9 cellular contexts compared by ENCODE assay signal in genomic region chr18:58225101-58225500, GRCh38.
DNase-seq lines count a peak whose midpoint lies in the region; ATAC-seq, FAIRE-seq and TF ChIP-seq lines count a peak whose summit lies in the region.
"Had no signal": no experiment of that assay in that cellular context is flagged by ENCODE, and none has a peak within 500 bp of the region (broad histone marks: within the 10 kb centered on the region; RNA-seq: fewer than 3 reads in every experiment).

No MANE protein-coding gene starts in this region.

- in situ Hi-C loops in HAP-1 (cut with MboI; ENCODE audit: low sequenced_read_pairs), result no loop called here

- H3K4me1 ChIP-seq in skeletal muscle satellite cell (ENCODE audit: control insufficient read depth, insufficient read depth, low read length), result peaks cover 52% of the 10 kb centered on the region
- peaks cover 5% of the 10 kb centered on the region for H3K4me1 ChIP-seq in HAP-1
- H3K4me1 ChIP-seq in effector memory CD4-positive, alpha-beta T cell (ENCODE audit: control insufficient read depth, insufficient read depth, low read length, poor library complexity, severe bottlenecking), result no peaks in the 10 kb centered on the region
- H3K4me1 ChIP-seq: tibial artery had no signal

- H3K36me3 ChIP-seq in skeletal muscle satellite cell (ENCODE audit: insufficient read depth, low read length) (no peaks in the 10 kb centered on the region), HAP-1 (replicated peaks) (no peaks in the 10 kb centered on the region)
- no peaks in the 10 kb centered on the region for H3K36me3 ChIP-seq in effector memory CD4-positive, alpha-beta T cell (ENCODE audit: control insufficient read depth, insufficient read depth, low read length)
- H3K36me3 ChIP-seq: tibial artery had no signal

- H3K4me1 Mint-ChIP-seq in HFFc6 (ENCODE audit: low read depth), result peaks cover 58% of the 10 kb centered on the region

- TF ChIP-seq CTCF in HFFc6 (IDR thresholded peaks at IDR 0.05), result no peak

- peak; percentile 85 for ATAC-seq in GM18520 (IDR thresholded peaks at IDR 0.05; ENCODE audit: unreplicated experiment)

- H3K4me3 Mint-ChIP-seq in HFFc6, result peak overlapping the region; percentile 85; the same call in 1 of the 2 replicates

- H3K27me3 ChIP-seq in skeletal muscle satellite cell (ENCODE audit: control insufficient read depth, insufficient read depth, low read length) (no peaks in the 10 kb centered on the region), HAP-1 (ENCODE audit: low read depth) (no peaks in the 10 kb centered on the region)
- no peaks in the 10 kb centered on the region for H3K27me3 ChIP-seq in effector memory CD4-positive, alpha-beta T cell (replicated peaks; ENCODE audit: control insufficient read depth, insufficient read depth, low read length, poor library complexity, severe bottlenecking)
- H3K27me3 ChIP-seq: tibial artery had no signal

- no peak overlapping the region for H3K4me3 ChIP-seq in skeletal muscle satellite cell (ENCODE audit: low read length)
- H3K4me3 ChIP-seq in HAP-1, result no peak overlapping the region
- no peak overlapping the region for H3K4me3 ChIP-seq in effector memory CD4-positive, alpha-beta T cell (ENCODE audit: insufficient read depth, low read depth, low read length, poor library complexity, severe bottlenecking)
- H3K4me3 ChIP-seq: tibial artery had no signal

- H3K4me2 ChIP-seq in skeletal muscle satellite cell (ENCODE audit: low read length), result peak overlapping the region; percentile 66

- no peak for DNase-seq in HFFc6
- peak; percentile 30 for DNase-seq in RCC 7860 (ENCODE audit: low spot score)
- DNase-seq in NCI-H2171 (lab: John Stamatoyannopoulos, UW), result no peak
- no peak for DNase-seq in HAP-1 (ENCODE audit: low spot score in 2 of 2)
- no peak for DNase-seq in effector memory CD4-positive, alpha-beta T cell
- DNase-seq in NCI-H345 (lab: John Stamatoyannopoulos, UW), result no peak
- DNase-seq: tibial artery had no signal

- H3K27ac ChIP-seq in effector memory CD4-positive, alpha-beta T cell (ENCODE audit: insufficient read depth, low read length, poor library complexity, severe bottlenecking), result no peak overlapping the region
- H3K27ac ChIP-seq: tibial artery had no signal

- H3K36me3 Mint-ChIP-seq in HFFc6 (ENCODE audit: low read depth), result no peaks in the 10 kb centered on the region

- peak overlapping the region; percentile 95 for H3K27ac Mint-ChIP-seq in HFFc6

- peaks cover 2% of the 10 kb centered on the region for H3K27me3 Mint-ChIP-seq in HFFc6 (ENCODE audit: insufficient read depth)

- peak; percentile 17 for FAIRE-seq in RCC 7860 (lab: Jason Lieb, UNC)

- no peaks in the 10 kb centered on the region for H3K9me3 Mint-ChIP-seq in HFFc6

- H3K9ac ChIP-seq in skeletal muscle satellite cell (ENCODE audit: low read depth, low read length), result peak overlapping the region; percentile 50

- no peaks in the 10 kb centered on the region for H3K9me3 ChIP-seq in skeletal muscle satellite cell (replicated peaks; ENCODE audit: low read length)
- H3K9me3 ChIP-seq in HAP-1, result no peaks in the 10 kb centered on the region
- H3K9me3 ChIP-seq in effector memory CD4-positive, alpha-beta T cell (ENCODE audit: control insufficient read depth, low read length), result no peaks in the 10 kb centered on the region
- H3K9me3 ChIP-seq: tibial artery had no signal
